Comparison of ENCODE assay signal across 19 cellular contexts in the genomic region with DNA sequence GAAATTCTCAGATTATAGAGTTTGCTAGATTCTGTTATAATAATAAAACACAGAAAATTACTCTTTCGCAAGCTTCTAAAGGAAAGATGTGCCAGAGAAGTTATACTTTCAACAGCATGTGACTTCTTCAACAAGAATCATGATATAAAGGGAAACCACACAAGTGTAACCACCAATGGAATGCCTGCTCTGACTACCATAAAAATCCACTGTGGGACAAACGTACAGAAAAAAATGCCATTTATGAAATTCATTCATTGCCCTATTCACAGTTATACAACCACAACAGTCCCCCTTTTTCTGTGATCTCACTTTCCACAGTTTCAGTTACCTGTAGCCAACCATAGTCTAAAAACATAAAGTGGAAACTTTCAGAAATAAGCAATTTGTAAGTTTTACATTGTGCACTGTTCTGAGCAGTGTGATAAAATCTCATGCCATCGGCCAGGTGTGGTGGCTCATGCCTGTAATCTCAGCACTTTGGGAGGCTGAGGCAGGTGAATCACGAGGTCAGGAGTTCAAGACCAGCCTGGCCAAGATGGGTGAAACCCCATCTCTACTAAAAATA. TPM values are rescaled to one million over a fixed set of nuclear protein-coding genes. Genes with fewer than 3 reads are reported as not detected.
DNase-seq lines count a peak whose midpoint lies in the region; ATAC-seq and TF ChIP-seq lines count a peak whose summit lies in the region.
"Had no signal": no experiment of that assay in that cellular context is flagged by ENCODE, and none has a peak within 500 bp of the region (broad histone marks: within the 10 kb centered on the region; RNA-seq: fewer than 3 reads in every experiment).

No MANE protein-coding gene starts in this region.

- no peaks in the 10 kb centered on the region for H3K9me3 ChIP-seq in Loucy (ENCODE audit: insufficient read depth, low read depth, low read length)
- H3K9me3 ChIP-seq: A549, SJCRH30 had no signal

- peak overlapping the region; percentile 45 for H3K4me2 ChIP-seq in Loucy (ENCODE audit: low read depth, low read length, poor library complexity, severe bottlenecking)
- H3K4me2 ChIP-seq: A549 had no signal

- no peak overlapping the region; the same call in 1 of the 2 replicates for H2AFZ ChIP-seq in Loucy (ENCODE audit: low read length)

- peaks cover 11% of the 10 kb centered on the region for H3K4me1 ChIP-seq in Loucy (ENCODE audit: insufficient read depth, low read length, poor library complexity, severe bottlenecking)
- H3K4me1 ChIP-seq: A549, SJCRH30 had no signal

- no peaks in the 10 kb centered on the region for H4K20me1 ChIP-seq in Loucy (ENCODE audit: insufficient read depth, low read length, poor library complexity, severe bottlenecking)

- H3K27me3 ChIP-seq in Loucy (ENCODE audit: insufficient read depth, low read length, poor library complexity, severe bottlenecking), result no peaks in the 10 kb centered on the region
- H3K27me3 ChIP-seq: SJCRH30 had no signal

- H3K9me2 ChIP-seq in Loucy (replicated peaks; ENCODE audit: low read depth, low read length), result no peaks in the 10 kb centered on the region

- no peaks in the 10 kb centered on the region for H3K79me2 ChIP-seq in Loucy (ENCODE audit: insufficient read depth, low read length)

- H3K36me3 ChIP-seq in Loucy (ENCODE audit: insufficient read depth, low read length), result no peaks in the 10 kb centered on the region
- H3K36me3 ChIP-seq: SJCRH30 had no signal

- no peaks in the 10 kb centered on the region for H3K36me3 Mint-ChIP-seq in activated naive CD4-positive, alpha-beta T cell treated with anti-CD3 and anti-CD28 coated beads, Interleukin-2, amount 50 U/mL, for 72 hours
- H3K36me3 Mint-ChIP-seq: CD8-positive, alpha-beta T cell had no signal

- no peak overlapping the region for H3K9ac ChIP-seq in Loucy (ENCODE audit: low read depth, low read length, poor library complexity, severe bottlenecking)

- no peak for DNase-seq in activated naive CD4-positive, alpha-beta T cell treated with anti-CD3 and anti-CD28 coated beads, Interleukin-2, amount 50 U/mL, for 72 hours (ENCODE audit: low spot score in 2 of 2)
- no peak for DNase-seq in activated naive CD4-positive, alpha-beta T cell treated with Interleukin-2 at 50 U/mL for 16 hours
- peak; percentile 26 for DNase-seq in fibroblast of peridontal ligament (ENCODE audit: extremely low read depth)
- DNase-seq in NCI-H748 treated with DMSO at 0.1 percent for 48 hours (lab: John Stamatoyannopoulos, UW), result no peak
- no peak for DNase-seq in T-helper 9 cell
- DNase-seq in EL, result no peak
- DNase-seq: CD8-positive, alpha-beta T cell; DND-41; H7; IMR-90; MV-4-11; NCI-H146; NCI-H2227 treated with DMSO at 0.1 percent for 48 hours; NCI-H524 treated with DMSO at 0.1 percent for 48 hours; SJCRH30 had no signal

- H3K9me3 Mint-ChIP-seq in activated naive CD4-positive, alpha-beta T cell treated with anti-CD3 and anti-CD28 coated beads, Interleukin-2, amount 50 U/mL, for 72 hours, result no peaks in the 10 kb centered on the region
- H3K9me3 Mint-ChIP-seq: CD8-positive, alpha-beta T cell had no signal

- peak overlapping the region in 1 of 2 donors; percentile 66 for H3K27ac Mint-ChIP-seq in activated naive CD4-positive, alpha-beta T cell treated with anti-CD3 and anti-CD28 coated beads, Interleukin-2, amount 50 U/mL, for 72 hours
- H3K27ac Mint-ChIP-seq: CD8-positive, alpha-beta T cell had no signal

- no peaks in the 10 kb centered on the region for H3F3A ChIP-seq in Loucy (ENCODE audit: low read depth)

- no peak for TF ChIP-seq CTCF in Loucy (conservative IDR thresholded peaks at IDR 0.05; ENCODE audit: low read length)

- H3K4me3 ChIP-seq in Loucy (ENCODE audit: low read length, poor library complexity, severe bottlenecking), result peak overlapping the region; percentile 12
- H3K4me3 ChIP-seq: A549, SJCRH30 had no signal

- ATAC-seq in activated naive CD4-positive, alpha-beta T cell treated with anti-CD3 and anti-CD28 coated beads, Interleukin-2, amount 50 U/mL, for 72 hours, result peak; percentile 48 to 71
- ATAC-seq: A549; CD8-positive, alpha-beta T cell had no signal

RNA-seq across cellular contexts. Expression of a gene that starts 3.2 kb away (rescaled TPM):
- 1 to 10 TPM in 1 of 2 donors, under 1 TPM in 1; 0.50 to 1.1 TPM for total RNA-seq in activated naive CD4-positive, alpha-beta T cell treated with anti-CD3 and anti-CD28 coated beads, Interleukin-2, amount 50 U/mL, for 72 hours
- total RNA-seq: IMR-90, LHCN-M2, OCI-LY7, SJCRH30 had no signal
